Comparison of ENCODE assay signal across 18 cellular contexts in the genomic region with DNA sequence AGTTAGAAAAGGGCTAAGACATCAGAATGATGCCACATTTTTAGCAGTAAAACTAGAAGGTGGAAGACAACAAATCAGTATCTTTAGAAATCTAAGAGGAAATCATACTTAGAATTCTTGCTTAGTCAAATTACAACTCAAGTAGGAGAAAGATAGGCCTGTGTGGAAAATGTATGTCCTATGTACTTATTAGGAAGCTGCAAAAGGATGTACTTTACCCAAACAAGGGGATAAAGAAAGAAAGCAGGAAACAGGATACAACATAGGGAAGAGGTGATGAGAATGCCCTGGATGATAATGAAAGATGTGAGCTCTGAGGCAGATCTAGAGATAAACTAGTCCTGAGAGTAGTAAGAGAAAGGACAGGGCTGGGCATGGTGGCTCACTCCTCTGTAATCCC. TPM values are rescaled to one million over a fixed set of nuclear protein-coding genes. Genes with fewer than 3 reads are reported as not detected.
"Had no signal": no experiment of that assay in that cellular context is flagged by ENCODE, and none has a peak within 500 bp of the region (broad histone marks: within the 10 kb centered on the region; RNA-seq: fewer than 3 reads in every experiment).

No MANE protein-coding gene starts in this region.

- H3K4me3 Mint-ChIP-seq: activated B cell treated with CpG ODN at 0.5 μM for 24 hours; activated CD4-positive, alpha-beta memory T cell treated with anti-CD3 and anti-CD28 coated beads for 36 hours; activated naive CD8-positive, alpha-beta T cell treated with anti-CD3 and anti-CD28 coated beads, Interleukin-2, amount 50 U/mL, for 24 hours; immature natural killer cell; stimulated activated effector memory CD8-positive, alpha-beta T cell treated with anti-CD3 and anti-CD28 coated beads, Interleukin-12 subunit alpha, Interleukin-12 subunit beta, amount 100 ng/mL, for 72 hours had no signal

- H3K4me3 ChIP-seq: ascending aorta, heart right ventricle, sigmoid colon, thoracic aorta, upper lobe of right lung had no signal

- H3K36me3 ChIP-seq: ascending aorta, heart right ventricle, sigmoid colon, thoracic aorta, upper lobe of right lung had no signal

- H3K27ac ChIP-seq: ascending aorta, heart right ventricle, sigmoid colon, thoracic aorta, upper lobe of right lung had no signal

- H3K9me3 Mint-ChIP-seq: activated B cell treated with CpG ODN at 0.5 μM for 24 hours; activated CD4-positive, alpha-beta memory T cell treated with anti-CD3 and anti-CD28 coated beads for 36 hours; activated naive CD8-positive, alpha-beta T cell treated with anti-CD3 and anti-CD28 coated beads, Interleukin-2, amount 50 U/mL, for 24 hours; activated T-helper 2 cell treated with anti-CD3 and anti-CD28 coated beads, Interferon-gamma antibody, Interleukin-2, Interleukin-4, amounts not matched to agents 10 μg/mL and 5 μg/mL and 100 μg/mL, durations not matched to agents 14 hours and 24 hours and 36 hours; immature natural killer cell; stimulated activated effector memory CD8-positive, alpha-beta T cell treated with anti-CD3 and anti-CD28 coated beads, Interleukin-12 subunit alpha, Interleukin-12 subunit beta, amount 100 ng/mL, for 72 hours had no signal

- H3K4me1 ChIP-seq: ascending aorta, sigmoid colon, upper lobe of right lung had no signal

- H3K27me3 ChIP-seq: ascending aorta, heart right ventricle, sigmoid colon, upper lobe of right lung had no signal

- H3K4me1 Mint-ChIP-seq: activated B cell treated with CpG ODN at 0.5 μM for 24 hours; activated naive CD8-positive, alpha-beta T cell treated with anti-CD3 and anti-CD28 coated beads, Interleukin-2, amount 50 U/mL, for 24 hours; immature natural killer cell; stimulated activated effector memory CD8-positive, alpha-beta T cell treated with anti-CD3 and anti-CD28 coated beads, Interleukin-12 subunit alpha, Interleukin-12 subunit beta, amount 100 ng/mL, for 72 hours had no signal

- H3K27ac Mint-ChIP-seq: activated B cell treated with CpG ODN at 0.5 μM for 24 hours; activated CD4-positive, alpha-beta memory T cell treated with anti-CD3 and anti-CD28 coated beads for 36 hours; activated naive CD8-positive, alpha-beta T cell treated with anti-CD3 and anti-CD28 coated beads, Interleukin-2, amount 50 U/mL, for 24 hours; activated T-helper 2 cell treated with anti-CD3 and anti-CD28 coated beads, Interferon-gamma antibody, Interleukin-2, Interleukin-4, amounts not matched to agents 10 μg/mL and 5 μg/mL and 100 μg/mL, durations not matched to agents 14 hours and 24 hours and 36 hours; immature natural killer cell; stimulated activated effector memory CD8-positive, alpha-beta T cell treated with anti-CD3 and anti-CD28 coated beads, Interleukin-12 subunit alpha, Interleukin-12 subunit beta, amount 100 ng/mL, for 72 hours had no signal

- H3K27me3 Mint-ChIP-seq: activated B cell treated with CpG ODN at 0.5 μM for 24 hours; activated CD4-positive, alpha-beta memory T cell treated with anti-CD3 and anti-CD28 coated beads for 36 hours had no signal

- H3K36me3 Mint-ChIP-seq: activated CD4-positive, alpha-beta memory T cell treated with anti-CD3 and anti-CD28 coated beads for 36 hours; immature natural killer cell; stimulated activated effector memory CD8-positive, alpha-beta T cell treated with anti-CD3 and anti-CD28 coated beads, Interleukin-12 subunit alpha, Interleukin-12 subunit beta, amount 100 ng/mL, for 72 hours had no signal

- DNase-seq: activated B cell treated with CpG ODN at 0.5 μM for 24 hours; activated CD4-positive, alpha-beta memory T cell treated with anti-CD3 and anti-CD28 coated beads for 36 hours; activated CD4-positive, alpha-beta T cell treated with anti-CD3 and anti-CD28 coated beads for 4 hours; activated naive CD4-positive, alpha-beta T cell treated with Interleukin-2 at 50 U/mL for 16 hours; activated naive CD8-positive, alpha-beta T cell treated with anti-CD3 and anti-CD28 coated beads, Interleukin-2, amount 50 U/mL, for 24 hours; effector CD4-positive, alpha-beta T cell; heart right ventricle; immature natural killer cell; occipital lobe; posterior cingulate gyrus; sigmoid colon; stimulated activated CD4-positive, alpha-beta T cell treated with anti-CD3 and anti-CD28 coated beads, Interleukin-4, amount 100 ng/mL, for 24 hours; upper lobe of right lung had no signal

- H3K9me3 ChIP-seq: ascending aorta, heart right ventricle, sigmoid colon, thoracic aorta, upper lobe of right lung had no signal

RNA-seq across cellular contexts. Expression of gene LIPJ, which starts 58.4 kb away (rescaled TPM):
- total RNA-seq: activated CD4-positive, alpha-beta memory T cell treated with anti-CD3 and anti-CD28 coated beads for 36 hours; activated T-helper 2 cell treated with anti-CD3 and anti-CD28 coated beads, Interferon-gamma antibody, Interleukin-2, Interleukin-4, amounts not matched to agents 10 μg/mL and 5 μg/mL and 100 μg/mL, durations not matched to agents 14 hours and 24 hours and 36 hours; ascending aorta; myocyte; upper lobe of right lung had no signal
